Comparison of ENCODE assay signal across 8 cellular contexts in the genomic region with DNA sequence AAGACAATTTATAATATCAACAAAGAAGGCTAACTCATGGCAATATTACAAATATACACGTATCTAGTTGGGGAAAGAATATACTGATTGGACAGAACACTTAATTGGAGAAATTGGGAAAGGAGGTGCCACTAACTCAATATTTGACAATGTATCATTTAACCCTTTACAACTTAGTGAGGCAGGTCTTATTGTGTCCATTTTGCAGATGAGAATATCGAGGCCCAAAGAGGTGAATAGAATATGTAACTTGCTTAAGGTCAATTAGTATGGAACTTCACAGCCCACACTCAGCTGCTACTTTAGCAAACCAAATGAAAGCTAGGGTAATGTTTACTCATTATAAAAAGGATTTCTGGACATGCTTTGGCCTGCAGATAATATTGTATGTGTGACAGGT.
"Had no signal": no experiment of that assay in that cellular context is flagged by ENCODE, and none has a peak within 500 bp of the region (broad histone marks: within the 10 kb centered on the region; RNA-seq: fewer than 3 reads in every experiment).

No MANE protein-coding gene starts in this region.

- H3K4me1 ChIP-seq: HAP-1 had no signal

- H3K27me3 Mint-ChIP-seq: IgD-negative memory B cell had no signal

- H3K4me3 Mint-ChIP-seq: IgD-negative memory B cell had no signal

- DNase-seq: GOT3, H7, KG1 had no signal

- H3K4me3 ChIP-seq: HAP-1 had no signal

- H3K9me3 ChIP-seq: HAP-1 had no signal

- ATAC-seq: HCT116 had no signal

- H3K27ac ChIP-seq: HL-60 had no signal

- H3K36me3 ChIP-seq: HAP-1 had no signal

- H3K27ac Mint-ChIP-seq: IgD-negative memory B cell had no signal

- H3K9me3 Mint-ChIP-seq: HFFc6, IgD-negative memory B cell had no signal
